3 cellular contexts compared by ENCODE assay signal in genomic region chr20:51298141-51298540, GRCh38.
"Had no signal": no experiment of that assay in that cellular context is flagged by ENCODE, and none has a peak within 500 bp of the region (broad histone marks: within the 10 kb centered on the region; RNA-seq: fewer than 3 reads in every experiment).

No MANE protein-coding gene starts in this region.

- DNase-seq: GDM1, GF-D8 had no signal

- ATAC-seq: GM12878 had no signal

- H3K4me3 ChIP-seq: GM12878 had no signal
